ENCODE assay signal across 9 cellular contexts in the genomic region with DNA sequence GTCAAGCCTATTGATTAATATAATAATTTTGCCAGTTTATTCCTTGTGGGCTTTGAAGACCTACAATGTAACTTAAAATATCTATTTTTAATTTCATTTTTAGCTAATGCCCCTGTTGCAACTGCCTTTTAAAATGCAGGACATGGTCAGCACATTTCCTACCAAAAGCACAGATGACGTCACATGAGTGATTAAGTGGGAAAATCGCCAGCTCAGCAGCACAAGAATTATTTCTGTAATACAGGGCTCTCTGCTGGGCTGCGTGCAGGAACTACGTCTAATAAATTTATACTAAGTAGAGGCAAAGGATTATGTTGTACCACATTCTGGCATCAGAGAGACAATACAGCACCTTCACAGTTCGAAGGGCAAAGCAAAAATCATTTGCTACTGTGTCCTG. TPM values are rescaled to one million over a fixed set of nuclear protein-coding genes. Genes with fewer than 3 reads are reported as not detected.
DNase-seq lines count a peak whose midpoint lies in the region; ATAC-seq and TF ChIP-seq lines count a peak whose summit lies in the region.
"Had no signal": no experiment of that assay in that cellular context is flagged by ENCODE, and none has a peak within 500 bp of the region (broad histone marks: within the 10 kb centered on the region; RNA-seq: fewer than 3 reads in every experiment).

No MANE protein-coding gene starts in this region.

- no peaks in the 10 kb centered on the region for H3K9me3 ChIP-seq in heart right ventricle
- H3K9me3 ChIP-seq in neuronal stem cell (replicated peaks in 1 of 2; ENCODE audit: control insufficient read depth in 2 of 2, insufficient read depth in 1 of 2, low read depth in 1 of 2, low read length in 2 of 2) = no peaks in the 10 kb centered on the region

- no peaks in the 10 kb centered on the region for H3K27me3 ChIP-seq in heart right ventricle
- H3K27me3 ChIP-seq in neuronal stem cell (ENCODE audit: control insufficient read depth in 3 of 3, insufficient read depth in 3 of 3, low read depth in 1 of 3, low read length in 3 of 3) = peaks cover 0 to 2% (median 0%) of the 10 kb centered on the region in 3 experiments

- peak in 7 of 8 donors; percentile 61 to 95 (median 84) for ATAC-seq in heart right ventricle
- ATAC-seq in GM18519 (IDR thresholded peaks at IDR 0.05; ENCODE audit: low FRiP score, unreplicated experiment) = no peak
- ATAC-seq: stimulated activated naive B cell treated with anti-CD40 and anti-IgM and Interleukin-4, amounts not matched to agents 10 μg/mL and 1 μg/mL and 100 μg/mL, for 72 hours had no signal

- H2BK15ac ChIP-seq in neuronal stem cell (ENCODE audit: low read length) = no peak overlapping the region

- no peak overlapping the region for H3K4ac ChIP-seq in neuronal stem cell (ENCODE audit: low read length)

- no peak overlapping the region for H3K18ac ChIP-seq in neuronal stem cell (ENCODE audit: low read length)

- no peak overlapping the region for H2BK120ac ChIP-seq in neuronal stem cell (ENCODE audit: low read depth, low read length)

- peak overlapping the region in 1 of 10 donors; percentile 1 for H3K4me3 ChIP-seq in heart right ventricle
- H3K4me3 ChIP-seq in neuronal stem cell (ENCODE audit: low read length in 2 of 2) = no peak overlapping the region

- H2AK5ac ChIP-seq in neuronal stem cell (ENCODE audit: low read depth, low read length) = no peak overlapping the region

- no peak overlapping the region for H2AFZ ChIP-seq in neuronal stem cell (ENCODE audit: low read length)

- peak; percentile 48 for DNase-seq in COLO829 (ENCODE audit: low spot score)
- DNase-seq in heart right ventricle = peak in 1 of 2 donors; percentile 72
- peak; percentile 26 for DNase-seq in pulmonary artery endothelial cell (ENCODE audit: low read depth, low spot score)
- no peak for DNase-seq in neuronal stem cell (ENCODE audit: low spot score)
- DNase-seq in MV-4-11 (lab: John Stamatoyannopoulos, UW) = no peak
- DNase-seq in activated naive CD4-positive, alpha-beta T cell treated with Interleukin-2 at 50 U/mL for 16 hours = no peak
- DNase-seq: stimulated activated naive B cell treated with anti-CD40 and anti-IgM and Interleukin-4, amounts not matched to agents 10 μg/mL and 1 μg/mL and 100 μg/mL, for 72 hours had no signal

- no peak overlapping the region for H4K91ac ChIP-seq in neuronal stem cell (ENCODE audit: low read depth, low read length, poor library complexity)

- no peak overlapping the region for H3K23ac ChIP-seq in neuronal stem cell (ENCODE audit: low read depth, low read length, poor library complexity)

- intact Hi-C loops in heart right ventricle (cut with DNase I) = no loop called here

- no peak overlapping the region for H2BK5ac ChIP-seq in neuronal stem cell (ENCODE audit: low read length)

- WGBS in heart right ventricle, 2 donors = 20 to 26% methylated on average over 5 of the region's 5 CpGs
- no CpG with 5 or more reads among the region's 5 CpGs for WGBS in neuronal stem cell (ENCODE audit: extremely low coverage in 2 of 2, insufficient read length in 2 of 2, insufficient replicate concordance in 1 of 2), 2 donors

- H3K36me3 ChIP-seq in heart right ventricle = peaks cover 0 to 27% (median 0%) of the 10 kb centered on the region in 9 donors
- H3K36me3 ChIP-seq in neuronal stem cell (replicated peaks in 1 of 2; ENCODE audit: control insufficient read depth in 2 of 2, insufficient read depth in 2 of 2, low read length in 2 of 2) = peaks cover 7 to 72% of the 10 kb centered on the region in 2 donors

- H3K27ac ChIP-seq in angular gyrus (ENCODE audit: low read depth, low read length) = peak overlapping the region; percentile 78
- H3K27ac ChIP-seq in heart right ventricle = peak overlapping the region in 5 of 10 donors; percentile 17 to 86 (median 32)
- no peak overlapping the region for H3K27ac ChIP-seq in neuronal stem cell (replicated peaks; ENCODE audit: low read length)

- peaks cover 6% of the 10 kb centered on the region for H3K79me1 ChIP-seq in neuronal stem cell (ENCODE audit: low read depth, low read length)

- TF ChIP-seq CTCF in heart right ventricle (IDR thresholded peaks at IDR 0.05) = no peak

- H3K4me1 ChIP-seq in heart right ventricle (peaks cover 0 to 32% (median 8%) of the 10 kb centered on the region in 9 donors), neuronal stem cell (ENCODE audit: control insufficient read depth in 2 of 2, insufficient read depth in 1 of 2, low read depth in 1 of 2, low read length in 2 of 2) (no peaks in the 10 kb centered on the region)

- no peak overlapping the region for H2BK12ac ChIP-seq in neuronal stem cell (ENCODE audit: low read length)

- H4K8ac ChIP-seq in neuronal stem cell (ENCODE audit: low read depth, low read length) = no peak overlapping the region

- no peak overlapping the region for H3K14ac ChIP-seq in neuronal stem cell (ENCODE audit: low read length)

- H3K9ac ChIP-seq in neuronal stem cell (ENCODE audit: low read depth, low read length, poor library complexity) = no peak overlapping the region

- H3K4me2 ChIP-seq in neuronal stem cell (ENCODE audit: insufficient read depth, low read length, poor library complexity, severe bottlenecking) = no peak overlapping the region

RNA-seq across cellular contexts. Expression of a gene that starts 8.2 kb away (rescaled TPM):
- total RNA-seq in heart right ventricle (10 to 100 TPM in 1 of 10 donors, 1 to 10 TPM in 9; 1.8 to 17.8 (median 4.0) TPM), pulmonary artery endothelial cell (49.2 and 84.9 TPM in 2 replicates)
- polyA plus RNA-seq in heart right ventricle = 1 to 10 TPM; 1.0 to 2.6 TPM
- polyA plus RNA-seq in neuronal stem cell (2013, experiment 1 of 2) = 60.2 TPM
- polyA plus RNA-seq in neuronal stem cell (2013, experiment 2 of 2) = 61.2 TPM

RNA-seq across cellular contexts. Expression of a gene that starts 40.3 kb away (rescaled TPM):
- 1 to 10 TPM in 4 of 10 donors, under 1 TPM in 6; 0.17 to 1.6 (median 0.82) TPM for total RNA-seq in heart right ventricle
- under 1 TPM; 0.59 to 0.74 TPM for polyA plus RNA-seq in heart right ventricle
- total RNA-seq in pulmonary artery endothelial cell = 0.14 and 0.59 TPM in 2 replicates
- 15.9 TPM for polyA plus RNA-seq in neuronal stem cell (2013, experiment 1 of 2)
- polyA plus RNA-seq in neuronal stem cell (2013, experiment 2 of 2) = 15.8 TPM

RNA-seq across cellular contexts. Expression of a gene that starts 44.3 kb away (rescaled TPM):
- total RNA-seq in heart right ventricle (not detected), pulmonary artery endothelial cell (0.04 TPM in 1 of 2 replicates, not detected in the other)
- polyA plus RNA-seq in heart right ventricle = under 1 TPM; 0.06 to 0.15 TPM
- polyA plus RNA-seq in neuronal stem cell (2013, experiment 1 of 2) = 0.03 TPM
- 0.04 TPM for polyA plus RNA-seq in neuronal stem cell (2013, experiment 2 of 2)

RNA-seq across cellular contexts. Expression of a gene that starts 55.4 kb away (rescaled TPM):
- total RNA-seq in heart right ventricle (1 to 10 TPM in 1 of 10 donors, under 1 TPM in 5, not detected in 4; 0.16 to 1.0 (median 0.48) TPM), pulmonary artery endothelial cell (0.07 and 0.60 TPM in 2 replicates)
- polyA plus RNA-seq in heart right ventricle = 1 to 10 TPM; 1.1 to 2.6 TPM
- 0.39 TPM for polyA plus RNA-seq in neuronal stem cell (2013, experiment 1 of 2)
- 0.58 TPM for polyA plus RNA-seq in neuronal stem cell (2013, experiment 2 of 2)

Comparison
In these comparisons a context has a peak if more than half of its experiments do, and no peak if none do; other contexts are left out.
1. DNase-seq: peak in COLO829 (single experiment) and pulmonary artery endothelial cell (single experiment); none in neuronal stem cell (single experiment), MV-4-11 (single experiment) and activated naive CD4-positive, alpha-beta T cell treated with Interleukin-2 at 50 U/mL for 16 hours (single experiment).